8 cellular contexts compared by ENCODE assay signal in the genomic region with DNA sequence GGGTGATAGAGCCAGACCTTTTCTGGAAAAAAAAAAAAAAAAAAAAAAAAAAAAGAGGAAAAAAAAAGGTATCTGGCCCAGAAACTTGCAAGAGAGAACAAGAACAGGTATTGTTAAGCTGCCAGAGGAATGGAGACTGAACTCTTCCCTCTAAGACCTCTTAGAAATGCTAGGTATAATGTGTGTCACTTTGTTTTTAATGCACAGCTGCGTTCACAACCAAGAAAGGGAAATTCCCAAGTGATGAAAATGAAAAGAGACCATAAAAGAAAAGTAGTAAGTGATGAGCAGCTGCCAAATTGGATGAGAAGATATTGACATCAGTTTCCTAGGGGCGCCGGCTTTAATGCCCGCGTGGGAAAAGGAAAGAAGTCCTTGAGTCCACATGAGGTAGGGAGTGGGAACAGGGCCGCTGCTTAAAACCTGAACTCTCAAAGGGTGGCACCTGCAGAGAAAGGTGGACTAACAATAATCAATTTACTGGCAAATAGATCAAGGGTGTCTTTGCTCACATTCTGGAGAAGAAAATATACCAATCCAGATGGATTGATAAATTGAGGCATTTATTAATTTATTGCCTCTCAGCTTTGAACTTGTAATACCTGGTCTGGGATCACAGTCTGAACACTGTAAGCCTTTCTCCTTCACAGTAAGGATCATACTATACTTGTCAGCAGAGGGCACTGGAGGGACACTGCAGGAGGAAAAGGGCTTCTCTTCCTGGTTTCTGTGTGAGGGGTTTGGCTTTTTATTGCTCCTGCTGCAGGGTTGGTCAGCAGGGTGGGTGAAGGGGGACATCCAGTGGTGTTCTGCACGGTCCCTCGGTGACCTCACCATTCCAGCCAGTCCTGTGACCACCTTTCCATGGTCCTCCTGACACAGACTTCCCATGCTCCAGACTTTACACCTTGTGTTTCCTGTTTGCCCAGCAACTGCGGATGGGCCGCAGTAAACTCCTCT.
A peak's percentile ranks its signal among the peaks of the same experiment; 100 is the strongest.
DNase-seq lines count a peak whose midpoint lies in the region; ATAC-seq, FAIRE-seq and TF ChIP-seq lines count a peak whose summit lies in the region.

No MANE protein-coding gene starts in this region.

- DNase-seq in A549 (ENCODE audit: low read depth in 1 of 2, low spot score in 1 of 2) (peak; percentile 53 to 71), G401 (ENCODE audit: low spot score) (peak; percentile 83), NCI-H1436 treated with DMSO at 0.1 percent for 48 hours (lab: John Stamatoyannopoulos, UW) (peak; percentile 77), UCSD-AML1 (lab: John Stamatoyannopoulos, UW; ENCODE audit: unreplicated experiment) (peak; percentile 49), epidermal melanocyte (ENCODE audit: insufficient read length, low spot score) (peak; percentile 35), midbrain (lab: John Stamatoyannopoulos, UW) (peak; percentile 67), lower leg skin (ENCODE audit: low spot score in 2 of 2) (no peak)

- intact Hi-C loops in lower leg skin (cut with DNase I; ENCODE audit: low total_unique reads), result no loop called here

- 61% methylated on average over 10 of the region's 10 CpGs for WGBS in A549 (ENCODE audit: missing lambda C conversion rate)
- 34 to 40% methylated on average over 10 of the region's 10 CpGs for WGBS in lower leg skin, 2 donors

- in situ Hi-C loops in G401 (cut with HindIII; ENCODE audit: low sequenced_read_pairs), result no loop called here

- H3K4me1 ChIP-seq in A549, result no peaks in the 10 kb centered on the region

- no peak for TF ChIP-seq POLR2A in A549 (IDR thresholded peaks at IDR 0.05; ENCODE audit: low read length)
- no peak for TF ChIP-seq POLR2A in lower leg skin (IDR thresholded peaks at IDR 0.05)

- TF ChIP-seq EP300 in A549 (IDR thresholded peaks at IDR 0.05), result no peak

- peak; percentile 86 for FAIRE-seq in A549 (lab: Jason Lieb, UNC)

- POLR2A ChIA-PET in A549 (lab: Yijun Ruan, JAX), result interaction anchor here (0.6 to 0.9 kb wide), 2 partner anchors 277 to 501 kb away, joined by 3 to 4 read pairs; no protein-coding TSS in a partner anchor

- TF ChIP-seq CTCF in A549 (IDR thresholded peaks at IDR 0.05), result peak; percentile 72
- no peak for TF ChIP-seq CTCF in lower leg skin (IDR thresholded peaks at IDR 0.05)

- ATAC-seq in A549 (peak; percentile 73 to 96; a peak in 5 of 6 replicates), GM21825 (IDR thresholded peaks at IDR 0.05; ENCODE audit: unreplicated experiment) (no peak)

- TF ChIP-seq RAD21 in A549 (conservative IDR thresholded peaks at IDR 0.05 in 1 of 2, IDR thresholded peaks at IDR 0.05 in 1 of 2), result peak; percentile 90 to 94

- peaks cover 28% of the 10 kb centered on the region for H3K9me3 ChIP-seq in A549

- CTCF ChIA-PET in A549 (lab: Yijun Ruan, JAX), result interaction anchor here (0.6 to 3.5 kb wide), 35 partner anchors 9 to 1204 kb away, joined by 3 to 20 read pairs (median 3); no protein-coding TSS in a partner anchor

- peak overlapping the region; percentile 36 to 72; a peak in 4 of 6 replicates for H3K27ac ChIP-seq in A549

- H3K4me2 ChIP-seq in A549, result no peak overlapping the region

- H3K4me3 ChIP-seq in A549, result no peak overlapping the region
- H3K4me3 ChIP-seq in lower leg skin (ENCODE audit: low read depth, poor library complexity, severe bottlenecking), result no peak overlapping the region

TF ChIP-seq in A549, 52 proteins besides CTCF, POLR2A, EP300 and RAD21:
- TF ChIP-seq SMC3 (IDR thresholded peaks at IDR 0.05) (peak; percentile 90), CHD2 (IDR thresholded peaks at IDR 0.05; ENCODE audit: low read length, partially characterized antibody) (no peak)

Comparison
In these comparisons a context has a peak if more than half of its experiments do, and no peak if none do; other contexts are left out.
1. DNase-seq: peak in A549 (2 of 2), G401 (single experiment), NCI-H1436 treated with DMSO at 0.1 percent for 48 hours (single experiment), UCSD-AML1 (single experiment), epidermal melanocyte (single experiment) and midbrain (single experiment); none in lower leg skin (0 of 2).